ENCODE assay signal across 4 cellular contexts in genomic region chr14:19408519-19408918, GRCh38. TPM values are rescaled to one million over a fixed set of nuclear protein-coding genes. Genes with fewer than 3 reads are reported as not detected.
"Had no signal": no experiment of that assay in that cellular context is flagged by ENCODE, and none has a peak within 500 bp of the region (broad histone marks: within the 10 kb centered on the region; RNA-seq: fewer than 3 reads in every experiment).

No MANE protein-coding gene starts in this region.

RNA-seq across cellular contexts. Expression of gene POTEG, which starts 25.6 kb away (rescaled TPM):
- total RNA-seq: LHCN-M2, M059J, MCF 10A, NCI-H460 had no signal
